Comparison of ENCODE assay signal across 9 cellular contexts in the genomic region with DNA sequence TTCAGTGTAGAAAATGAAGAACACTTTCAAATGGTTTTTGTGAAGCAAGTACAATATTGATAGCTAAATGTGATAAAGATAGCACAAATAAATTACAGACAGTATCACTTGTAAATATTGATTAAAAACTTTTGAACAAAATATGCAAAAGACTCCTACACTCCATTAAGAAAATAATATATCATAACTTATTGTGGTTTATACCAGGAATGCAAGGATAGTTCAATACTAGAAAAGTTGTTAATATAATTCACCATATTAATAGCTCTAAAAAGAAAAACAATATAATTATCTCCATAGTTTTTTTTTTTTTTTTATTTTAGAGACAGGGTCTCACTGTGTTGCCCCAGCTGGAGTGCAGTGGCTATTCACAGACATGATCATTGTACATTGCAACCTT.
"Had no signal": no experiment of that assay in that cellular context is flagged by ENCODE, and none has a peak within 500 bp of the region (broad histone marks: within the 10 kb centered on the region; RNA-seq: fewer than 3 reads in every experiment).

No MANE protein-coding gene starts in this region.

- H3K4me2 ChIP-seq: GM23338 had no signal

- ATAC-seq: GM23338 had no signal

- FAIRE-seq: H1, H54, HTR-8/SVneo had no signal

- H3K4me3 ChIP-seq: GM23338 had no signal

- DNase-seq: H9, HCEC 1CT, HFFc6, IMR-90, KBM-7 had no signal

- H2AFZ ChIP-seq: GM23338 had no signal
